Comparison of ENCODE assay signal across 1 cellular context in the genomic region with DNA sequence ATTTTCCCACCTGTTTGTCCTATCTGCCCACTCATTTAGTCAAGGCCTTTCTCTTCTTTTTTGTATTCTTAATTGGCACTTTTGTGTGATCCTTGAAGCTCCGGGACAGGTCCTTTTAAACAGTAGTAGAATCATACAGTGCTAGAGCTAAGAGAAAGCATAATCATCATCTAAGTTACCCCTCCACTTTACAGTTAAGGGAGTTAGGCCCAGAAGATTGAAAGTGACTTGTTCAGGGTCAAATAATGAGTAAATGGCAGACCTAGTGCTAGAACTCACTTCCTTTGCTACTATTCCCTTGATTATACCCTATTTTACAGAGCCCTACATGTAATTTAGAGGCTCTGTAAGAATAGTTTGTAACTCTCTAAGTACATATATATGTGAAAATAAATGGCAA.
TF ChIP-seq lines count a peak whose summit lies in the region.

No MANE protein-coding gene starts in this region.

TF ChIP-seq in IMR-90, 13 proteins besides CTCF, POLR2A, EP300 and RAD21:
- TF ChIP-seq CEBPB (IDR thresholded peaks at IDR 0.05; ENCODE audit: low read depth, low read length) (no peak), MAZ (IDR thresholded peaks at IDR 0.05; ENCODE audit: borderline replicate concordance, low read depth, low read length) (no peak), CHD1 (IDR thresholded peaks at IDR 0.05; ENCODE audit: low read depth, low read length) (no peak), SMC3 (IDR thresholded peaks at IDR 0.05; ENCODE audit: low read depth, low read length) (no peak), FOS (IDR thresholded peaks at IDR 0.05; ENCODE audit: low read depth, low read length) (no peak), MXI1 (IDR thresholded peaks at IDR 0.05; ENCODE audit: borderline replicate concordance, low read depth, low read length) (no peak), RFX5 (IDR thresholded peaks at IDR 0.05; ENCODE audit: low read depth, low read length) (no peak), MAFK (IDR thresholded peaks at IDR 0.05; ENCODE audit: low read depth, low read length) (no peak), RCOR1 (IDR thresholded peaks at IDR 0.05; ENCODE audit: insufficient replicate concordance, low read length) (no peak), BHLHE40 (IDR thresholded peaks at IDR 0.05; ENCODE audit: low read depth, low read length) (no peak), NFE2L2 (IDR thresholded peaks at IDR 0.05; ENCODE audit: low read depth, low read length) (no peak)
- TF ChIP-seq, protein P1, sequence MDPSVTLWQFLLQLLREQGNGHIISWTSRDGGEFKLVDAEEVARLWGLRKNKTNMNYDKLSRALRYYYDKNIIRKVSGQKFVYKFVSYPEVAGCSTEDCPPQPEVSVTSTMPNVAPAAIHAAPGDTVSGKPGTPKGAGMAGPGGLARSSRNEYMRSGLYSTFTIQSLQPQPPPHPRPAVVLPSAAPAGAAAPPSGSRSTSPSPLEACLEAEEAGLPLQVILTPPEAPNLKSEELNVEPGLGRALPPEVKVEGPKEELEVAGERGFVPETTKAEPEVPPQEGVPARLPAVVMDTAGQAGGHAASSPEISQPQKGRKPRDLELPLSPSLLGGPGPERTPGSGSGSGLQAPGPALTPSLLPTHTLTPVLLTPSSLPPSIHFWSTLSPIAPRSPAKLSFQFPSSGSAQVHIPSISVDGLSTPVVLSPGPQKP (IDR thresholded peaks at IDR 0.05; ENCODE audit: borderline replicate concordance, low read depth, low read length) = no peak
- TF ChIP-seq, protein P2, sequence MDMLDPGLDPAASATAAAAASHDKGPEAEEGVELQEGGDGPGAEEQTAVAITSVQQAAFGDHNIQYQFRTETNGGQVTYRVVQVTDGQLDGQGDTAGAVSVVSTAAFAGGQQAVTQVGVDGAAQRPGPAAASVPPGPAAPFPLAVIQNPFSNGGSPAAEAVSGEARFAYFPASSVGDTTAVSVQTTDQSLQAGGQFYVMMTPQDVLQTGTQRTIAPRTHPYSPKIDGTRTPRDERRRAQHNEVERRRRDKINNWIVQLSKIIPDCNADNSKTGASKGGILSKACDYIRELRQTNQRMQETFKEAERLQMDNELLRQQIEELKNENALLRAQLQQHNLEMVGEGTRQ (IDR thresholded peaks at IDR 0.05; ENCODE audit: low read depth, low read length) = no peak
TF ChIP-seq in IMR-90: peak in this region for 0.
